16 cellular contexts compared by ENCODE assay signal in the genomic region with DNA sequence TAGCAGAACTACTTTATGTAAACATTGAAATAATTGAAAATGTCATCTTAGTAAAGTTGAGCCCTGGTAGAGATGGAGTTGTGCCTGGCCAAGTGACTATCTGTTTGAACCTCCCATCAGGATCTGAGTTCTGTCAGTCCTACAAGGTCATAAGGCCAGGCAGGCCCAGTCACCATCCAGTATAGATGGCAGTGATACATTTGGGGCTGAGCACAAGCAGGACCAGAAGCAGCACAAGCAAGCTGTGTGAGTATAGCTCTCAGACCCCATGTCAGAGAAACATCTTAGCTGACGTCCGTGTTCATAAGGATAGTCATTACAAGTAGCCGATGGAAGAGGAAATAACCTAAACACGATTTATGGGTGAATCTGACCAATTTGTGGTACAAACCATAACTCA. TPM values are rescaled to one million over a fixed set of nuclear protein-coding genes. Genes with fewer than 3 reads are reported as not detected.
DNase-seq lines count a peak whose midpoint lies in the region; ATAC-seq and TF ChIP-seq lines count a peak whose summit lies in the region.
"Had no signal": no experiment of that assay in that cellular context is flagged by ENCODE, and none has a peak within 500 bp of the region (broad histone marks: within the 10 kb centered on the region; RNA-seq: fewer than 3 reads in every experiment).

No MANE protein-coding gene starts in this region.

- CTCF ChIA-PET in IMR-90 (lab: Yijun Ruan, JAX) = no interaction called here
- CTCF ChIA-PET in PC-3 (lab: Charles Lee) = no interaction called here

- H2AK5ac ChIP-seq in IMR-90 (ENCODE audit: low read depth, low read length) (peak overlapping the region; percentile 50; the same call in 1 of the 2 replicates), trophoblast cell (ENCODE audit: low read length) (peak overlapping the region; percentile 32)

- H3K4me1 ChIP-seq in IMR-90 (ENCODE audit: control insufficient read depth, insufficient read depth, low read length) (peaks cover 3% of the 10 kb centered on the region; the same call in 1 of the 2 replicates), PC-3 (ENCODE audit: insufficient read depth, low read length) (peaks cover 22% of the 10 kb centered on the region), right atrium auricular region (peaks cover 0 to 30% of the 10 kb centered on the region in 2 donors), trophoblast cell (ENCODE audit: control insufficient read depth in 1 of 2, insufficient read depth in 2 of 2, low read length in 2 of 2) (peaks cover 2% of the 10 kb centered on the region in 2 experiments), gastroesophageal sphincter (peaks cover 0 to 8% (median 0%) of the 10 kb centered on the region in 3 donors)
- H3K4me1 ChIP-seq: BE2C had no signal

- H2AFZ ChIP-seq in IMR-90 (replicated peaks; ENCODE audit: low read length, poor library complexity) (no peak overlapping the region), PC-3 (ENCODE audit: low read length) (peak overlapping the region; percentile 35), trophoblast cell (ENCODE audit: insufficient read depth, low read length, poor library complexity) (no peak overlapping the region)
- H2AFZ ChIP-seq: GM23248 had no signal

- H3K4me3 ChIP-seq in IMR-90 (ENCODE audit: insufficient read depth, low read depth, low read length) (no peak overlapping the region), PC-3 (ENCODE audit: low read length) (no peak overlapping the region; the same call in 1 of the 2 replicates), right atrium auricular region (no peak overlapping the region), trophoblast cell (ENCODE audit: low read depth, low read length) (no peak overlapping the region), gastroesophageal sphincter (no peak overlapping the region)
- H3K4me3 ChIP-seq: A549, GM12878, GM23248 had no signal

- no peaks in the 10 kb centered on the region for H3K9me2 ChIP-seq in PC-3 (replicated peaks; ENCODE audit: low read length)

- H3K9me1 ChIP-seq in IMR-90 (ENCODE audit: insufficient read depth, low read length) = peaks cover 2% of the 10 kb centered on the region; the same call in 1 of the 2 replicates

- H4K20me1 ChIP-seq in IMR-90 (ENCODE audit: insufficient read depth, low read length) (no peaks in the 10 kb centered on the region), PC-3 (ENCODE audit: low read length) (no peaks in the 10 kb centered on the region)

- 100% methylated on average over 1 of the region's 4 CpGs; no CpG with 5 or more reads in 1 of the 2 experiments for WGBS in IMR-90 (ENCODE audit: extremely low coverage in 2 of 2, insufficient read length in 1 of 2), 2 experiments
- WGBS in trophoblast cell (ENCODE audit: extremely low coverage, insufficient coverage, insufficient read length) = no CpG with 5 or more reads among the region's 4 CpGs
- 89 to 92% methylated on average over 4 of the region's 4 CpGs for WGBS in gastroesophageal sphincter (ENCODE audit: low coverage in 1 of 2), 2 donors

- TF ChIP-seq EP300 in gastroesophageal sphincter (IDR thresholded peaks at IDR 0.05) = no peak

- no peak overlapping the region for H3K56ac ChIP-seq in IMR-90 (ENCODE audit: extremely low read depth, insufficient read depth, low read length)

- H4K8ac ChIP-seq in IMR-90 (ENCODE audit: low read depth in 2 of 2, low read length in 2 of 2) (no peak overlapping the region; a peak in 1 of 4 replicates), trophoblast cell (ENCODE audit: low read depth, low read length) (no peak overlapping the region)

- in situ Hi-C loops in IMR-90 (cut with MboI; ENCODE audit: low sequenced_read_pairs) = no loop called here

- no peak overlapping the region for H4K12ac ChIP-seq in trophoblast cell (ENCODE audit: low read depth, low read length)

- no peak overlapping the region for H4K5ac ChIP-seq in IMR-90 (ENCODE audit: low read depth, low read length)

- no peaks in the 10 kb centered on the region for H3K79me1 ChIP-seq in IMR-90 (ENCODE audit: low read depth in 1 of 2, low read length in 2 of 2)
- peaks cover 10% of the 10 kb centered on the region for H3K79me1 ChIP-seq in trophoblast cell (ENCODE audit: low read length)

- dilution Hi-C loops in IMR-90 (cut with HindIII; ENCODE audit: low sequenced_read_pairs, unreplicated experiment) = no loop called here

- H2AK9ac ChIP-seq in IMR-90 (replicated peaks; ENCODE audit: low read depth, low read length, poor library complexity) = peak overlapping the region; percentile 19

- DNase-seq in IMR-90 (no peak), PC-3 (peak; percentile 3), right atrium auricular region (ENCODE audit: low spot score) (no peak), trophoblast cell (no peak), Kasumi-1 (lab: John Stamatoyannopoulos, UW) (no peak), NCI-H82 (lab: John Stamatoyannopoulos, UW) (no peak)
- DNase-seq: BE2C; CD4-positive, alpha-beta memory T cell; DMS79; GM23248 had no signal

- H3K18ac ChIP-seq in IMR-90 (ENCODE audit: low read depth, low read length) (no peak overlapping the region), trophoblast cell (ENCODE audit: low read length) (no peak overlapping the region)

- H2BK20ac ChIP-seq in IMR-90 (ENCODE audit: low read depth, low read length) = no peak overlapping the region

- no peaks in the 10 kb centered on the region for H3K36me3 ChIP-seq in IMR-90 (ENCODE audit: control insufficient read depth, insufficient read depth, low read length)
- H3K36me3 ChIP-seq in PC-3 (ENCODE audit: low read depth, low read length) = no peaks in the 10 kb centered on the region
- no peaks in the 10 kb centered on the region for H3K36me3 ChIP-seq in right atrium auricular region
- H3K36me3 ChIP-seq in trophoblast cell (ENCODE audit: control insufficient read depth in 1 of 2, insufficient read depth in 2 of 2, low read length in 2 of 2) = no peaks in the 10 kb centered on the region
- no peaks in the 10 kb centered on the region for H3K36me3 ChIP-seq in gastroesophageal sphincter
- H3K36me3 ChIP-seq: BE2C had no signal

- no TSS peak for BruUV-seq in IMR-90 (replicated peaks; lab: Mats Ljungman, UMichigan)
- BruUV-seq in PC-3 (replicated peaks; lab: Mats Ljungman, UMichigan) = no TSS peak

- H3K23ac ChIP-seq in IMR-90 (ENCODE audit: low read depth, low read length) (no peak overlapping the region; the same call in 1 of the 2 replicates), trophoblast cell (ENCODE audit: low read length) (no peak overlapping the region)

- ATAC-seq in IMR-90 (ENCODE audit: low read depth) (no peak), PC-3 (no peak), gastroesophageal sphincter (no peak)
- ATAC-seq: A549, GM12878, HCT116 had no signal

- POLR2A ChIA-PET in IMR-90 (lab: Charles Lee; ENCODE audit: unreplicated experiment) = no interaction called here
- POLR2A ChIA-PET in PC-3 (lab: Charles Lee; ENCODE audit: unreplicated experiment) = no interaction called here

- no peak for TF ChIP-seq POLR2A in IMR-90 (IDR thresholded peaks at IDR 0.05; ENCODE audit: low read depth, low read length)
- no peak for TF ChIP-seq POLR2A in gastroesophageal sphincter (IDR thresholded peaks at IDR 0.05)

- TF ChIP-seq CTCF in IMR-90 (conservative IDR thresholded peaks at IDR 0.05; ENCODE audit: low read depth, low read length) (no peak), PC-3 (conservative IDR thresholded peaks at IDR 0.05; ENCODE audit: low read depth, low read length) (no peak), right atrium auricular region (IDR thresholded peaks at IDR 0.05) (no peak), gastroesophageal sphincter (IDR thresholded peaks at IDR 0.05) (no peak)

- H3K9ac ChIP-seq in IMR-90 (ENCODE audit: low read depth, low read length) (no peak overlapping the region), PC-3 (ENCODE audit: low read length) (peak overlapping the region; percentile 59), trophoblast cell (ENCODE audit: low read length) (no peak overlapping the region)
- H3K9ac ChIP-seq: GM23248 had no signal

- 0 out of 2 replicates have a peak overlapping the region, but pooled peaks have one; percentile 14 for H2BK120ac ChIP-seq in IMR-90 (ENCODE audit: low read depth, low read length)
- no peak overlapping the region for H2BK120ac ChIP-seq in trophoblast cell (ENCODE audit: insufficient read depth, low read length, poor library complexity)

- H3K9me3 ChIP-seq in IMR-90 (ENCODE audit: control insufficient read depth, insufficient read depth, low read length) = no peaks in the 10 kb centered on the region
- H3K9me3 ChIP-seq in PC-3 (ENCODE audit: low read length) = no peaks in the 10 kb centered on the region
- no peaks in the 10 kb centered on the region for H3K9me3 ChIP-seq in right atrium auricular region
- H3K9me3 ChIP-seq in trophoblast cell (ENCODE audit: insufficient read depth, low read depth, low read length) = no peaks in the 10 kb centered on the region
- H3K9me3 ChIP-seq in gastroesophageal sphincter = no peaks in the 10 kb centered on the region
- H3K9me3 ChIP-seq: A549, BE2C had no signal

- peaks cover 4% of the 10 kb centered on the region for H3F3A ChIP-seq in PC-3 (ENCODE audit: low read length, unreplicated experiment)

- H3K14ac ChIP-seq in IMR-90 (replicated peaks; ENCODE audit: low read depth, low read length) = peak overlapping the region; percentile 40; the same call in 1 of the 2 replicates
- H3K14ac ChIP-seq in trophoblast cell (ENCODE audit: low read length) = no peak overlapping the region

- H3K27ac ChIP-seq in IMR-90 (ENCODE audit: insufficient read depth, low read length) = no peak overlapping the region
- H3K27ac ChIP-seq in PC-3 (ENCODE audit: low read length) = peak overlapping the region; percentile 94
- peak overlapping the region; percentile 52 to 66 for H3K27ac ChIP-seq in right atrium auricular region
- no peak overlapping the region for H3K27ac ChIP-seq in trophoblast cell (ENCODE audit: low read depth, low read length)
- no peak overlapping the region for H3K27ac ChIP-seq in gastroesophageal sphincter
- H3K27ac ChIP-seq: A549, C4-2B, GM23248, HL-60 had no signal

- no peaks in the 10 kb centered on the region for H3K27me3 ChIP-seq in IMR-90 (ENCODE audit: control insufficient read depth, insufficient read depth, low read length)
- no peaks in the 10 kb centered on the region for H3K27me3 ChIP-seq in PC-3 (ENCODE audit: low read length)
- H3K27me3 ChIP-seq in right atrium auricular region = no peaks in the 10 kb centered on the region
- H3K27me3 ChIP-seq in trophoblast cell (ENCODE audit: insufficient read depth, low read length) = no peaks in the 10 kb centered on the region
- no peaks in the 10 kb centered on the region for H3K27me3 ChIP-seq in gastroesophageal sphincter
- H3K27me3 ChIP-seq: BE2C had no signal

- TF ChIP-seq RAD21 in IMR-90 (IDR thresholded peaks at IDR 0.05; ENCODE audit: low read length) = no peak

- H3K4ac ChIP-seq in IMR-90 (ENCODE audit: low read depth, low read length) (peak overlapping the region; percentile 10; the same call in 1 of the 2 replicates), trophoblast cell (ENCODE audit: low read depth, low read length) (no peak overlapping the region)

- H2BK15ac ChIP-seq in IMR-90 (ENCODE audit: low read depth, low read length) = 0 out of 3 replicates have a peak overlapping the region, but pooled peaks have one; percentile 15

- no peak overlapping the region for H4K91ac ChIP-seq in IMR-90 (ENCODE audit: insufficient read depth, low read depth, low read length)
- no peak overlapping the region for H4K91ac ChIP-seq in trophoblast cell (ENCODE audit: low read depth, low read length)

- no peak overlapping the region for H3K4me2 ChIP-seq in IMR-90 (ENCODE audit: low read depth, low read length)
- peak overlapping the region; percentile 68 for H3K4me2 ChIP-seq in PC-3 (ENCODE audit: low read length)
- H3K4me2 ChIP-seq in trophoblast cell (ENCODE audit: low read length) = no peak overlapping the region

- intact Hi-C loops in IMR-90 (cut with micrococcal nuclease) (no loop called here), PC-3 (cut with micrococcal nuclease) (loop anchor here (2.0 kb wide), 1 partner anchor 45 kb away; a partner anchor contains a TSS)

- H2BK12ac ChIP-seq in trophoblast cell (ENCODE audit: low read length) = no peak overlapping the region

- H3K79me2 ChIP-seq in PC-3 (ENCODE audit: low read length) = no peaks in the 10 kb centered on the region
- H3K79me2 ChIP-seq in trophoblast cell (ENCODE audit: control insufficient read depth, insufficient read depth, low read length, poor library complexity) = no peaks in the 10 kb centered on the region

- no peak overlapping the region for H2BK5ac ChIP-seq in IMR-90 (ENCODE audit: low read depth, low read length, poor library complexity, severe bottlenecking)
- H2BK5ac ChIP-seq in trophoblast cell (ENCODE audit: low read depth, low read length, poor library complexity) = no peak overlapping the region

RNA-seq across cellular contexts. Expression of a gene that starts 44.5 kb away (rescaled TPM):
- 64.9 and 73.6 TPM in 2 replicates for total RNA-seq in IMR-90 (2012; rRNA removed)
- 43.5 and 45.9 TPM in 2 replicates for polyA plus RNA-seq in IMR-90 (2012; rRNA removed)
- 12.0 and 17.3 TPM in 2 replicates for polyA plus RNA-seq in IMR-90 (2012; cell fraction: cytosol; rRNA removed)
- polyA plus RNA-seq in IMR-90 (2012; cell fraction: nucleus; rRNA removed; ENCODE audit: low replicate concordance) = 21.4 and 98.7 TPM in 2 replicates
- 36.4 and 38.8 TPM in 2 replicates for total RNA-seq in PC-3 (2014; rRNA removed)
- total RNA-seq in right atrium auricular region = 10 to 100 TPM; 52.3 to 57.0 TPM
- 232 and 237 TPM in 2 replicates for polyA plus RNA-seq in trophoblast cell (2013)
- 100 to 1,000 TPM in 1 of 4 donors, 10 to 100 TPM in 3; 86.0 to 110 (median 91.5) TPM for total RNA-seq in gastroesophageal sphincter

Comparison
In these comparisons a context has a peak if more than half of its experiments do, and no peak if none do; other contexts are left out.
1. H3K27ac ChIP-seq: peak in PC-3 (single experiment) and right atrium auricular region (2 of 2); none in IMR-90 (single experiment), trophoblast cell (single experiment) and gastroesophageal sphincter (0 of 4).